8 cellular contexts compared by ENCODE assay signal in genomic region chr5:108381955-108382783, GRCh38. TPM values are rescaled to one million over a fixed set of nuclear protein-coding genes. Genes with fewer than 3 reads are reported as not detected.
DNase-seq lines count a peak whose midpoint lies in the region; ATAC-seq, FAIRE-seq and TF ChIP-seq lines count a peak whose summit lies in the region.

TSS of gene FBXL17 (minus strand) at chr5:108382098.

- TF ChIP-seq POLR2A in GM12892 (IDR thresholded peaks at IDR 0.05; ENCODE audit: low read depth, low read length) (peak; percentile 89), prostate gland (IDR thresholded peaks at IDR 0.05) (peak; percentile 88)

- no peaks in the 10 kb centered on the region for H3K36me3 ChIP-seq in left ventricle myocardium inferior
- H3K36me3 ChIP-seq in prostate gland, result no peaks in the 10 kb centered on the region
- no peaks in the 10 kb centered on the region for H3K36me3 ChIP-seq in urinary bladder (ENCODE audit: insufficient read depth)

- FAIRE-seq in GM12892 (lab: Jason Lieb, UNC), result peak; percentile 98

- H3K27ac ChIP-seq in left ventricle myocardium inferior (replicated peaks), result peak within 1 kb of the TSS; percentile 99
- peak within 1 kb of the TSS; percentile 97 to 99 for H3K27ac ChIP-seq in prostate gland
- H3K27ac ChIP-seq in urinary bladder (ENCODE audit: low read depth), result peak within 1 kb of the TSS; percentile 96

- H3K27me3 ChIP-seq in left ventricle myocardium inferior (ENCODE audit: low read depth) (no peaks in the 10 kb centered on the region), prostate gland (replicated peaks; ENCODE audit: insufficient read depth) (no peaks in the 10 kb centered on the region)

- intact Hi-C loops in T-helper 1 cell treated with Interleukin-12 subunit alpha and Interleukin-12 subunit beta and Interleukin-4 antibody, amounts not matched to agents 30 ng/mL and 1 ng/mL, for 36 hours (cut with micrococcal nuclease), result loop anchor here (1.0 to 10.0 kb wide), 9 partner anchors 37 to 1673 kb away; partner anchors contain the start of gene MAN2A1
- intact Hi-C loops in left ventricle myocardium inferior (cut with micrococcal nuclease), result no loop called here
- intact Hi-C loops in prostate gland (cut with DNase I), result no loop called here

- peak; percentile 10 for TF ChIP-seq CTCF in left ventricle myocardium inferior (IDR thresholded peaks at IDR 0.05; ENCODE audit: borderline replicate concordance)
- peak in 2 of 4 experiments; percentile 35 to 51 for TF ChIP-seq CTCF in prostate gland (IDR thresholded peaks at IDR 0.05)

- H3K4me1 ChIP-seq in left ventricle myocardium inferior, result peaks cover 54% of the 10 kb centered on the region
- no peaks in the 10 kb centered on the region for H3K4me1 ChIP-seq in prostate gland (replicated peaks)
- no peaks in the 10 kb centered on the region for H3K4me1 ChIP-seq in urinary bladder (ENCODE audit: insufficient read depth)

- DNase-seq in GM12892 (ENCODE audit: insufficient read length), result peak; percentile 71
- peak; percentile 78 for DNase-seq in NCI-H146 treated with DMSO at 0.1 percent for 48 hours (lab: John Stamatoyannopoulos, UW; ENCODE audit: unreplicated experiment)
- DNase-seq in amniotic stem cell (lab: John Stamatoyannopoulos, UW), result peak; percentile 80
- peak; percentile 94 for DNase-seq in left ventricle myocardium inferior
- peak; percentile 85 for DNase-seq in prostate gland (ENCODE audit: low spot score)

- H3K4me3 ChIP-seq in left ventricle myocardium inferior (peak within 1 kb of the TSS; percentile 95), prostate gland (peak within 1 kb of the TSS; percentile 89 to 95), urinary bladder (ENCODE audit: low read depth, low read length) (peak within 1 kb of the TSS; percentile 100)

- H3K9me3 ChIP-seq in left ventricle myocardium inferior (replicated peaks) (no peaks in the 10 kb centered on the region), prostate gland (no peaks in the 10 kb centered on the region)

- peak; percentile 73 for ATAC-seq in HG02840 (IDR thresholded peaks at IDR 0.05; ENCODE audit: low FRiP score, unreplicated experiment)

- WGBS in prostate gland, result under 1% methylated on average over 82 of the region's 82 CpGs
- WGBS in urinary bladder, result under 1% methylated on average over 82 of the region's 82 CpGs

RNA-seq across cellular contexts. Expression of gene FBXL17, which starts in this region (rescaled TPM):
- polyA plus RNA-seq in GM12892 (2012; ENCODE audit: missing spikeins), result 5.3 TPM
- total RNA-seq in T-helper 1 cell treated with Interleukin-12 subunit alpha and Interleukin-12 subunit beta and Interleukin-4 antibody, amounts not matched to agents 30 ng/mL and 1 ng/mL, for 36 hours, result 10.8 and 13.3 TPM in 2 replicates
- total RNA-seq in left ventricle myocardium inferior, result 49.4 TPM
- total RNA-seq in prostate gland, result 10 to 100 TPM; 14.8 to 30.4 TPM
- 31.1 TPM for total RNA-seq in urinary bladder
- polyA plus RNA-seq in urinary bladder, result 13.7 TPM

Comparison
In these comparisons a context has a peak if more than half of its experiments do, and no peak if none do; other contexts are left out.
1. Peak in every context shown above with its lines: DNase-seq, ATAC-seq, H3K4me3 ChIP-seq and H3K27ac ChIP-seq.